26 cellular contexts compared by ENCODE assay signal in genomic region chr4:656651-657337, GRCh38. TPM values are rescaled to one million over a fixed set of nuclear protein-coding genes. Genes with fewer than 3 reads are reported as not detected.
DNase-seq lines count a peak whose midpoint lies in the region; TF ChIP-seq lines count a peak whose summit lies in the region.
"Had no signal": no experiment of that assay in that cellular context is flagged by ENCODE, and none has a peak within 500 bp of the region (broad histone marks: within the 10 kb centered on the region; RNA-seq: fewer than 3 reads in every experiment).

No MANE protein-coding gene starts in this region.

- H3K27me3 Mint-ChIP-seq in mesothelial cell of epicardium (ENCODE audit: low read depth): peaks cover 2% of the 10 kb centered on the region

- peak overlapping the region; percentile 99 for H3K27ac ChIP-seq in substantia nigra (ENCODE audit: low read depth, low read length, poor library complexity, severe bottlenecking)
- H3K27ac ChIP-seq: cardiac muscle cell, foreskin keratinocyte, tibial nerve had no signal

- peak overlapping the region; percentile 39 for H3K27ac Mint-ChIP-seq in mesothelial cell of epicardium
- H3K27ac Mint-ChIP-seq: activated CD8-positive, alpha-beta T cell treated with anti-CD3 and anti-CD28 coated beads, Interleukin-2, amount 10 ng/mL, durations not matched to agents 7 days and 5 days; naive thymus-derived CD8-positive, alpha-beta T cell; T-cell had no signal

- no peak for TF ChIP-seq CTCF in fibroblast of mammary gland (conservative IDR thresholded peaks at IDR 0.05; ENCODE audit: control insufficient read depth, insufficient read depth, low read depth, low read length)
- TF ChIP-seq CTCF in mesothelial cell of epicardium (IDR thresholded peaks at IDR 0.05; ENCODE audit: unreplicated experiment): no peak

- peak; percentile 8 for DNase-seq in activated naive CD4-positive, alpha-beta T cell treated with anti-CD3 and anti-CD28 coated beads, Interleukin-2, amount 50 U/mL, for 16 hours
- no peak for DNase-seq in activated naive CD4-positive, alpha-beta T cell treated with Interleukin-2 at 50 U/mL for 16 hours
- DNase-seq in fibroblast of mammary gland (ENCODE audit: low read depth) (peak; percentile 19), mesothelial cell of epicardium (ENCODE audit: low spot score in 2 of 2, unreplicated experiment in 2 of 2) (no peak), substantia nigra (lab: John Stamatoyannopoulos, UW) (peak in 6 of 49 donors; percentile 23 to 49 (median 37)), NCI-H446 (lab: John Stamatoyannopoulos, UW) (no peak), NCI-H1105 (lab: John Stamatoyannopoulos, UW) (no peak)
- DNase-seq in effector CD4-positive, alpha-beta T cell: no peak
- DNase-seq: activated CD4-positive, CD25-positive, alpha-beta regulatory T cell treated with anti-CD3 and anti-CD28 coated beads, Interleukin-2, amount 50 U/mL, for 72 hours; activated CD8-positive, alpha-beta T cell treated with anti-CD3 and anti-CD28 coated beads, Interleukin-2, amount 10 ng/mL, durations not matched to agents 7 days and 5 days; erythroblast; foreskin keratinocyte; KG1; mesendoderm; NCI-H1436 treated with DMSO at 0.1 percent for 48 hours; NCI-H2171 treated with DMSO at 0.1 percent for 48 hours; NCI-H69; SHP77 treated with DMSO at 0.1 percent for 48 hours; stimulated activated CD4-positive, alpha-beta T cell treated with anti-CD3 and anti-CD28 coated beads, Interleukin-4, amount 100 ng/mL, for 1 hour; stimulated activated naive CD4-positive, alpha-beta T cell treated with Interleukin-2 at 50 U/mL for 16 hours; T-cell had no signal

- peaks cover 4% of the 10 kb centered on the region for H3K4me1 Mint-ChIP-seq in mesothelial cell of epicardium

- no peak overlapping the region for H3K4me3 ChIP-seq in fibroblast of mammary gland (ENCODE audit: control insufficient read depth, low read depth, low read length)
- H3K4me3 ChIP-seq: cardiac muscle cell, tibial nerve had no signal

- H3K9me3 Mint-ChIP-seq in mesothelial cell of epicardium: no peaks in the 10 kb centered on the region
- H3K9me3 Mint-ChIP-seq: naive thymus-derived CD8-positive, alpha-beta T cell; T-cell had no signal

- H3K36me3 Mint-ChIP-seq in mesothelial cell of epicardium: peaks cover 9% of the 10 kb centered on the region

- no peak overlapping the region for H3K4me3 Mint-ChIP-seq in mesothelial cell of epicardium
- H3K4me3 Mint-ChIP-seq: activated CD8-positive, alpha-beta T cell treated with anti-CD3 and anti-CD28 coated beads, Interleukin-2, amount 10 ng/mL, durations not matched to agents 7 days and 5 days; naive thymus-derived CD8-positive, alpha-beta T cell; T-cell had no signal

RNA-seq across cellular contexts. Expression of gene ATP5ME, which starts 17.3 kb away (rescaled TPM):
- 194 to 212 TPM (median 197 TPM) in 3 replicates for total RNA-seq in mesothelial cell of epicardium

RNA-seq across cellular contexts. Expression of gene MYL5, which starts 17.5 kb away (rescaled TPM):
- total RNA-seq in mesothelial cell of epicardium: 25.0 to 32.1 TPM (median 32.0 TPM) in 3 replicates

RNA-seq across cellular contexts. Expression of gene PDE6B, which starts 31.4 kb away (rescaled TPM):
- total RNA-seq in mesothelial cell of epicardium: 9.0 to 12.0 TPM (median 11.6 TPM) in 3 replicates
- total RNA-seq: A172 had no signal

RNA-seq across cellular contexts. Expression of gene SLC49A3, which starts 32.2 kb away (rescaled TPM):
- total RNA-seq in mesothelial cell of epicardium: 10.5 to 13.4 TPM (median 11.6 TPM) in 3 replicates
- total RNA-seq: HT1080 had no signal

RNA-seq across cellular contexts. Expression of gene PCGF3, which starts 48.8 kb away (rescaled TPM):
- 88.1 to 93.4 TPM (median 90.9 TPM) in 3 replicates for total RNA-seq in mesothelial cell of epicardium

Comparison
In these comparisons a context has a peak if more than half of its experiments do, and no peak if none do; other contexts are left out.
1. DNase-seq: peak in activated naive CD4-positive, alpha-beta T cell treated with anti-CD3 and anti-CD28 coated beads, Interleukin-2, amount 50 U/mL, for 16 hours (single experiment) and fibroblast of mammary gland (single experiment); none in activated naive CD4-positive, alpha-beta T cell treated with Interleukin-2 at 50 U/mL for 16 hours (single experiment), mesothelial cell of epicardium (0 of 2), NCI-H446 (0 of 2), effector CD4-positive, alpha-beta T cell (single experiment) and NCI-H1105 (single experiment).